ENCODE assay signal across 8 cellular contexts in genomic region chr1:100921110-100921706, GRCh38. TPM values are rescaled to one million over a fixed set of nuclear protein-coding genes. Genes with fewer than 3 reads are reported as not detected.
DNase-seq lines count a peak whose midpoint lies in the region; ATAC-seq and TF ChIP-seq lines count a peak whose summit lies in the region.

No MANE protein-coding gene starts in this region.

- WGBS in esophagus muscularis mucosa = 34% methylated on average over 3 of the region's 3 CpGs

- DNase-seq in NCI-H2171 treated with DMSO at 0.1 percent for 48 hours (lab: John Stamatoyannopoulos, UW) (peak; percentile 57), NCI-H2171 (lab: John Stamatoyannopoulos, UW) (no peak), HT1080 (ENCODE audit: low read depth) (peak; percentile 47), Peyer's patch (no peak), esophagus muscularis mucosa (ENCODE audit: extremely low spot score) (no peak)
- DNase-seq in activated CD8-positive, alpha-beta memory T cell treated with anti-CD3 and anti-CD28 coated beads, Interleukin-2, amount 10 ng/mL, durations not matched to agents 7 days and 5 days = no peak

- no peaks in the 10 kb centered on the region for H3K27me3 ChIP-seq in Peyer's patch
- H3K27me3 ChIP-seq in esophagus muscularis mucosa = no peaks in the 10 kb centered on the region
- no peaks in the 10 kb centered on the region for H3K27me3 ChIP-seq in parathyroid adenoma (ENCODE audit: control insufficient read depth, insufficient read depth, low read length)

- peaks cover 19% of the 10 kb centered on the region for H3K4me1 Mint-ChIP-seq in activated CD8-positive, alpha-beta memory T cell treated with anti-CD3 and anti-CD28 coated beads, Interleukin-2, amount 10 ng/mL, durations not matched to agents 7 days and 5 days

- no peak overlapping the region for H3K27ac ChIP-seq in Peyer's patch
- H3K27ac ChIP-seq in esophagus muscularis mucosa (replicated peaks in 1 of 4) = no peak overlapping the region
- H3K27ac ChIP-seq in parathyroid adenoma = no peak overlapping the region

- no peaks in the 10 kb centered on the region for H3K4me1 ChIP-seq in Peyer's patch
- no peaks in the 10 kb centered on the region for H3K4me1 ChIP-seq in esophagus muscularis mucosa
- H3K4me1 ChIP-seq in parathyroid adenoma = no peaks in the 10 kb centered on the region

- no peak overlapping the region for H3K27ac Mint-ChIP-seq in activated CD8-positive, alpha-beta memory T cell treated with anti-CD3 and anti-CD28 coated beads, Interleukin-2, amount 10 ng/mL, durations not matched to agents 7 days and 5 days

- H3K9ac ChIP-seq in parathyroid adenoma = no peak overlapping the region

- H3K9me3 Mint-ChIP-seq in activated CD8-positive, alpha-beta memory T cell treated with anti-CD3 and anti-CD28 coated beads, Interleukin-2, amount 10 ng/mL, durations not matched to agents 7 days and 5 days (ENCODE audit: low read depth) = no peaks in the 10 kb centered on the region

- TF ChIP-seq EP300 in esophagus muscularis mucosa (IDR thresholded peaks at IDR 0.05) = no peak

- ATAC-seq in GM18868 (IDR thresholded peaks at IDR 0.05; ENCODE audit: unreplicated experiment) = no peak
- no peak for ATAC-seq in activated CD8-positive, alpha-beta memory T cell treated with anti-CD3 and anti-CD28 coated beads, Interleukin-2, amount 10 ng/mL, durations not matched to agents 7 days and 5 days

- intact Hi-C loops in esophagus muscularis mucosa (cut with DNase I) = loop anchor here (2.0 to 5.0 kb wide), 2 partner anchors 318 to 366 kb away; no protein-coding TSS in a partner anchor

- no peaks in the 10 kb centered on the region for H3K27me3 Mint-ChIP-seq in activated CD8-positive, alpha-beta memory T cell treated with anti-CD3 and anti-CD28 coated beads, Interleukin-2, amount 10 ng/mL, durations not matched to agents 7 days and 5 days

- CTCF ChIA-PET in activated CD8-positive, alpha-beta memory T cell treated with anti-CD3 and anti-CD28 coated beads, Interleukin-2, amount 10 ng/mL, durations not matched to agents 7 days and 5 days (lab: Charles Lee) = interaction anchor here (0.6 to 4.2 kb wide), 15 partner anchors 28 to 585 kb away, joined by 3 to 25 read pairs (median 3); partner anchors contain the start of gene DPH5

- no peak overlapping the region for H2AFZ ChIP-seq in parathyroid adenoma

- H3K36me3 ChIP-seq in Peyer's patch = peaks cover 0 to 61% (median 0%) of the 10 kb centered on the region in 3 donors
- H3K36me3 ChIP-seq in esophagus muscularis mucosa = peaks cover 8 to 54% (median 26%) of the 10 kb centered on the region in 4 donors
- no peaks in the 10 kb centered on the region for H3K36me3 ChIP-seq in parathyroid adenoma (ENCODE audit: control insufficient read depth, insufficient read depth, low read length)

- H3K9me3 ChIP-seq in Peyer's patch (no peaks in the 10 kb centered on the region), esophagus muscularis mucosa (no peaks in the 10 kb centered on the region), parathyroid adenoma (ENCODE audit: control insufficient read depth, low read length) (no peaks in the 10 kb centered on the region)

- no peaks in the 10 kb centered on the region for H3K79me2 ChIP-seq in parathyroid adenoma

- TF ChIP-seq POLR2A in Peyer's patch (IDR thresholded peaks at IDR 0.05) = no peak
- no peak for TF ChIP-seq POLR2A in esophagus muscularis mucosa (IDR thresholded peaks at IDR 0.05; ENCODE audit: low read depth)

- H3K4me3 ChIP-seq in Peyer's patch (no peak overlapping the region), esophagus muscularis mucosa (no peak overlapping the region), parathyroid adenoma (ENCODE audit: low read depth, low read length) (no peak overlapping the region)

- H3K36me3 Mint-ChIP-seq in activated CD8-positive, alpha-beta memory T cell treated with anti-CD3 and anti-CD28 coated beads, Interleukin-2, amount 10 ng/mL, durations not matched to agents 7 days and 5 days = peaks cover 52% of the 10 kb centered on the region

- TF ChIP-seq CTCF in Peyer's patch (IDR thresholded peaks at IDR 0.05) = peak; percentile 59 to 76 (median 69)
- TF ChIP-seq CTCF in esophagus muscularis mucosa (IDR thresholded peaks at IDR 0.05) = peak; percentile 72 to 76 (median 75)
- peak; percentile 48 for TF ChIP-seq CTCF in parathyroid adenoma (IDR thresholded peaks at IDR 0.05)

- no peak overlapping the region for H3K4me2 ChIP-seq in parathyroid adenoma (ENCODE audit: low read length)

- H3K4me3 Mint-ChIP-seq in activated CD8-positive, alpha-beta memory T cell treated with anti-CD3 and anti-CD28 coated beads, Interleukin-2, amount 10 ng/mL, durations not matched to agents 7 days and 5 days = no peak overlapping the region

RNA-seq across cellular contexts. Expression of gene SLC30A7, which starts 25.3 kb away (rescaled TPM):
- 26.8 and 30.5 TPM in 2 replicates for total RNA-seq in HT1080 (2014; rRNA removed; shearing (Covaris generic))
- 16.0 and 20.5 TPM in 2 replicates for polyA plus RNA-seq in HT1080 (2015; cell fraction: cytosol; rRNA removed)
- polyA plus RNA-seq in HT1080 (2015; cell fraction: nucleus; rRNA removed) = 39.5 and 41.2 TPM in 2 replicates
- total RNA-seq in Peyer's patch = 10 to 100 TPM; 18.2 to 28.5 (median 24.2) TPM
- total RNA-seq in esophagus muscularis mucosa = 10 to 100 TPM; 10.5 to 19.9 (median 13.6) TPM
- 10 to 100 TPM; 29.1 to 33.3 TPM for total RNA-seq in activated CD8-positive, alpha-beta memory T cell treated with anti-CD3 and anti-CD28 coated beads, Interleukin-2, amount 10 ng/mL, durations not matched to agents 7 days and 5 days

RNA-seq across cellular contexts. Expression of gene EXTL2, which starts 26.6 kb away (rescaled TPM):
- 19.6 and 24.1 TPM in 2 replicates for total RNA-seq in HT1080 (2014; rRNA removed; shearing (Covaris generic))
- 28.2 and 35.3 TPM in 2 replicates for polyA plus RNA-seq in HT1080 (2015; cell fraction: cytosol; rRNA removed)
- polyA plus RNA-seq in HT1080 (2015; cell fraction: nucleus; rRNA removed) = 61.8 and 75.7 TPM in 2 replicates
- total RNA-seq in Peyer's patch (1 to 10 TPM; 1.6 to 9.1 (median 8.5) TPM), esophagus muscularis mucosa (10 to 100 TPM; 14.5 to 21.6 (median 17.6) TPM)
- 10 to 100 TPM in 1 of 2 experiments, 1 to 10 TPM in 1; 2.6 to 11.5 TPM for total RNA-seq in activated CD8-positive, alpha-beta memory T cell treated with anti-CD3 and anti-CD28 coated beads, Interleukin-2, amount 10 ng/mL, durations not matched to agents 7 days and 5 days

Comparison
In these comparisons a context has a peak if more than half of its experiments do, and no peak if none do; other contexts are left out.
1. DNase-seq: peak in NCI-H2171 treated with DMSO at 0.1 percent for 48 hours (single experiment) and HT1080 (single experiment); none in NCI-H2171 (single experiment), Peyer's patch (0 of 3), esophagus muscularis mucosa (single experiment) and activated CD8-positive, alpha-beta memory T cell treated with anti-CD3 and anti-CD28 coated beads, Interleukin-2, amount 10 ng/mL, durations not matched to agents 7 days and 5 days (single experiment).
2. Peak in every context shown above with its lines, with median percentiles within 50 percentile points of each other: CTCF ChIP-seq.